Comparison of ENCODE assay signal across 18 cellular contexts in the genomic region with DNA sequence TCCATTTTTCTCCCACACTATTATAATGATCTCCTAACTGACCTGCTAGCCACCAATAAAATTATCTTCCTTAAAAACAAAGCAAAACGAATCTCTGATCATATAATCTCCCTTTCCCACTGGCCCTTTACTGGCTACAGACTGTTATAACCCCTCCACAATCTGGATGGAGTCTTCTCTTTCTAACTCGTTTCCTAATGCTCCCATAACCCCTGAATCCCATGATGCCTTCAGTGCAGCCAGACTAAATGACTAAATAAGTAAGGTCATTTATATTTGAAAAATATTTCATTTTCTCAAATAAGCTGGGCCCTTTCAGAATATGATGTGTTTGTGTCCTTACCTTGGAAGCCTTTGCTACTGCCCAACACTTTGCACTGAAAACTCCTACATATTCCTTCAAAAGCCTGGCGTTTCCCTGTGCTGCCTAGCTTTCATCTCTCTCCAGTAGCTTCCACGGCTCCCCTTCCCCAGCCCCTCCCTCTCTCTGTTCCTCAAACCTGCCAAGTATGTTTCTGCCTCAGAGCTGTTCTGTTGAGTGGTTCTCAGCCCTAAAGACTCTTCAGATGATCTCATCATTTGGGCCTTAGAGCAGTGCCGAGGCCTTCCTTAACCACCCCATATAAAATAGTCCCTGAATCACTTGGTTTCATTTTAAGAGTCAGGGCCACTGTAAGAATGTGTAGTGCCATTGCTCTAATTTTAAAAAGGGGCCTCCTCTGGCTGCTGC.
DNase-seq lines count a peak whose midpoint lies in the region; ATAC-seq, FAIRE-seq and TF ChIP-seq lines count a peak whose summit lies in the region.
"Had no signal": no experiment of that assay in that cellular context is flagged by ENCODE, and none has a peak within 500 bp of the region (broad histone marks: within the 10 kb centered on the region; RNA-seq: fewer than 3 reads in every experiment).

No MANE protein-coding gene starts in this region.

- no peak for DNase-seq in astrocyte (ENCODE audit: low read depth)
- peak in 1 of 3 donors; percentile 43 for DNase-seq in right cardiac atrium
- DNase-seq in thyroid gland = peak; percentile 67 to 68
- DNase-seq in T-helper 1 cell = no peak
- no peak for DNase-seq in NCI-H2107 treated with DMSO at 0.1 percent for 48 hours (lab: John Stamatoyannopoulos, UW; ENCODE audit: unreplicated experiment)
- DNase-seq in NCI-H226 = no peak
- DNase-seq: activated CD8-positive, alpha-beta memory T cell treated with anti-CD3 and anti-CD28 coated beads for 24 hours; activated effector memory CD4-positive, alpha-beta T cell treated with anti-CD3 and anti-CD28 coated beads, Interleukin-2, amount 50 U/mL, for 16 hours; DND-41; effector CD4-positive, alpha-beta T cell; foreskin melanocyte; immature natural killer cell; NCI-H1105 treated with DMSO at 0.1 percent for 48 hours; NCI-H2227 treated with DMSO at 0.1 percent for 48 hours had no signal

- H3K27me3 ChIP-seq in Loucy (ENCODE audit: insufficient read depth, low read length, poor library complexity, severe bottlenecking) (no peaks in the 10 kb centered on the region), astrocyte (ENCODE audit: insufficient read depth, low read length) (no peaks in the 10 kb centered on the region), right cardiac atrium (ENCODE audit: control insufficient read depth, insufficient read depth) (no peaks in the 10 kb centered on the region), thyroid gland (no peaks in the 10 kb centered on the region)

- FAIRE-seq in astrocyte (lab: Jason Lieb, UNC) = no peak
- FAIRE-seq: H54 had no signal

- 36% methylated on average over 5 of the region's 5 CpGs for WGBS in right cardiac atrium
- WGBS in thyroid gland, 2 donors = 26 to 37% methylated on average over 5 of the region's 5 CpGs

- H3K27me3 Mint-ChIP-seq in astrocyte (ENCODE audit: low read depth, unreplicated experiment) = no peaks in the 10 kb centered on the region

- no peak overlapping the region for H3K4me3 ChIP-seq in Loucy (ENCODE audit: low read length, poor library complexity, severe bottlenecking)
- no peak overlapping the region for H3K4me3 ChIP-seq in astrocyte (ENCODE audit: insufficient read depth, low read depth, low read length)
- no peak overlapping the region for H3K4me3 ChIP-seq in right cardiac atrium (ENCODE audit: low read length)
- H3K4me3 ChIP-seq in thyroid gland (replicated peaks in 1 of 3) = no peak overlapping the region

- no peaks in the 10 kb centered on the region for H3K9me2 ChIP-seq in Loucy (replicated peaks; ENCODE audit: low read depth, low read length)

- H3K4me1 ChIP-seq in Loucy (ENCODE audit: insufficient read depth, low read length, poor library complexity, severe bottlenecking) (peaks cover 5% of the 10 kb centered on the region), astrocyte (ENCODE audit: insufficient read depth, low read length) (no peaks in the 10 kb centered on the region), right cardiac atrium (ENCODE audit: control insufficient read depth, insufficient read depth, low read length) (no peaks in the 10 kb centered on the region), thyroid gland (peaks cover 20 to 24% of the 10 kb centered on the region in 2 donors)

- H3K9ac ChIP-seq in Loucy (ENCODE audit: low read depth, low read length, poor library complexity, severe bottlenecking) = no peak overlapping the region
- H3K9ac ChIP-seq in astrocyte (ENCODE audit: low read length) = no peak overlapping the region

- peak overlapping the region; percentile 47; the same call in 1 of the 2 replicates for H2AFZ ChIP-seq in Loucy (ENCODE audit: low read length)
- no peak overlapping the region for H2AFZ ChIP-seq in astrocyte (ENCODE audit: low read depth, low read length)

- intact Hi-C loops in right cardiac atrium (cut with DNase I) = no loop called here
- intact Hi-C loops in thyroid gland (cut with DNase I) = no loop called here

- H3K36me3 Mint-ChIP-seq in astrocyte (ENCODE audit: low read depth, unreplicated experiment) = no peaks in the 10 kb centered on the region
- H3K36me3 Mint-ChIP-seq: brain, CD14-positive monocyte, immature natural killer cell had no signal

- H3K4me3 Mint-ChIP-seq in astrocyte (ENCODE audit: unreplicated experiment) = no peak overlapping the region
- H3K4me3 Mint-ChIP-seq: brain, CD14-positive monocyte, immature natural killer cell had no signal

- H3K9me3 ChIP-seq in Loucy (ENCODE audit: insufficient read depth, low read depth, low read length) (no peaks in the 10 kb centered on the region), astrocyte (ENCODE audit: insufficient read depth, low read depth, low read length) (no peaks in the 10 kb centered on the region), right cardiac atrium (ENCODE audit: control insufficient read depth, low read length) (no peaks in the 10 kb centered on the region), thyroid gland (no peaks in the 10 kb centered on the region)

- H3K79me2 ChIP-seq in Loucy (ENCODE audit: insufficient read depth, low read length) (no peaks in the 10 kb centered on the region), astrocyte (ENCODE audit: insufficient read depth, low read length) (no peaks in the 10 kb centered on the region)

- H3K27ac ChIP-seq in astrocyte (ENCODE audit: low read depth, low read length) (no peak overlapping the region), right cardiac atrium (ENCODE audit: low read length) (no peak overlapping the region), thyroid gland (peak overlapping the region; percentile 0 to 24 (median 15))

- TF ChIP-seq CTCF in Loucy (conservative IDR thresholded peaks at IDR 0.05; ENCODE audit: low read length) (no peak), astrocyte (IDR thresholded peaks at IDR 0.05; ENCODE audit: insufficient read depth, low read depth, low read length) (no peak), thyroid gland (IDR thresholded peaks at IDR 0.05) (no peak)

- peaks cover 6% of the 10 kb centered on the region for H3K9me3 Mint-ChIP-seq in astrocyte (ENCODE audit: unreplicated experiment)

- no peak for TF ChIP-seq POLR2A in thyroid gland (IDR thresholded peaks at IDR 0.05)

- H3K4me2 ChIP-seq in Loucy (ENCODE audit: low read depth, low read length, poor library complexity, severe bottlenecking) = no peak overlapping the region
- no peak overlapping the region for H3K4me2 ChIP-seq in astrocyte (ENCODE audit: low read length)

- no peaks in the 10 kb centered on the region for H3F3A ChIP-seq in Loucy (ENCODE audit: low read depth)

- peak overlapping the region; percentile 48 for H3K27ac Mint-ChIP-seq in astrocyte (ENCODE audit: unreplicated experiment)
- H3K27ac Mint-ChIP-seq: immature natural killer cell had no signal

- H3K36me3 ChIP-seq in Loucy (ENCODE audit: insufficient read depth, low read length) (no peaks in the 10 kb centered on the region), astrocyte (ENCODE audit: insufficient read depth, low read length) (no peaks in the 10 kb centered on the region), thyroid gland (no peaks in the 10 kb centered on the region)

- ATAC-seq in right cardiac atrium = peak; percentile 86 to 88

- H4K20me1 ChIP-seq in Loucy (ENCODE audit: insufficient read depth, low read length, poor library complexity, severe bottlenecking) (no peaks in the 10 kb centered on the region), astrocyte (ENCODE audit: insufficient read depth, low read length) (no peaks in the 10 kb centered on the region)

- peaks cover 3% of the 10 kb centered on the region for H3K4me1 Mint-ChIP-seq in astrocyte (ENCODE audit: low read depth, unreplicated experiment)
- H3K4me1 Mint-ChIP-seq: brain, immature natural killer cell had no signal

Comparison
In these comparisons a context has a peak if more than half of its experiments do, and no peak if none do; other contexts are left out.
1. DNase-seq: peak in thyroid gland (2 of 2); none in astrocyte (single experiment), T-helper 1 cell (0 of 5), NCI-H2107 treated with DMSO at 0.1 percent for 48 hours (single experiment) and NCI-H226 (single experiment).
2. H3K27ac ChIP-seq: peak in thyroid gland (3 of 3); none in astrocyte (single experiment) and right cardiac atrium (single experiment).